19 cellular contexts compared by ENCODE assay signal in the genomic region with DNA sequence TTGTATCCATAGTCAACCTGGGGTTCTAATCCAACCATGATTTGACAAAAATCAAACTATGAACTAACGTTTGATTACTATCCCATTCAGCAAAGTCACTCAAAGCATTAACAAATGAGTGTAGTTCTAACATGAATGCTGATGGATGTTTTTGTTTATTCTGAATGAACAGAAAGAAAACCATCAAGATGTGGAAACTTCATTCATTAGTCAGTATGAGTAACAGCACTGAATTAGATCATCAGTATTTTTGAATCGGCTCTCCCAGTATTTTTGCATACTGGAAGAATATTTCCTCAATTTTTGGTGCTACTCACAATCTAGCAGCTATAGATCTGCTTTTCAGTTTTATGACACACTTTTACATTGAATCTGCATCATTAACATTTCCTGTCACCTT.
DNase-seq lines count a peak whose midpoint lies in the region; ATAC-seq and TF ChIP-seq lines count a peak whose summit lies in the region.
"Had no signal": no experiment of that assay in that cellular context is flagged by ENCODE, and none has a peak within 500 bp of the region (broad histone marks: within the 10 kb centered on the region; RNA-seq: fewer than 3 reads in every experiment).

No MANE protein-coding gene starts in this region.

- H3K4me2 ChIP-seq in mammary epithelial cell (ENCODE audit: insufficient read depth, low read depth, low read length) (no peak overlapping the region), PC-3 (ENCODE audit: low read length) (peak overlapping the region; percentile 41), MM.1S (ENCODE audit: low read depth, low read length) (no peak overlapping the region)

- H3K9me3 Mint-ChIP-seq in MCF 10A (ENCODE audit: unreplicated experiment), result no peaks in the 10 kb centered on the region

- H3K9ac ChIP-seq in mammary epithelial cell (ENCODE audit: insufficient read depth, low read length) (no peak overlapping the region), PC-3 (ENCODE audit: low read length) (no peak overlapping the region), MM.1S (ENCODE audit: low read length) (no peak overlapping the region)
- H3K9ac ChIP-seq: BLaER1 treated with 17β-estradiol and CSF1 and Interleukin-3, amounts not matched to agents 10 nM and 100 nM had no signal

- CTCF ChIA-PET in mammary epithelial cell (lab: Charles Lee; ENCODE audit: low non-redundant PET), result no interaction called here
- CTCF ChIA-PET in MCF 10A (lab: Yijun Ruan, JAX), result interaction anchor here (0.6 to 1.3 kb wide), 3 partner anchors 13 to 170 kb away, joined by 3 to 6 read pairs (median 4); no protein-coding TSS in a partner anchor
- CTCF ChIA-PET in PC-3 (lab: Charles Lee), result interaction anchor here (1.1 kb wide), 1 partner anchor 13 kb away, joined by 4 read pairs; no protein-coding TSS in a partner anchor

- no peak overlapping the region for H3K27ac ChIP-seq in mammary epithelial cell (ENCODE audit: insufficient read depth, low read depth, low read length)
- H3K27ac ChIP-seq in PC-3 (ENCODE audit: low read length), result peak overlapping the region; percentile 43
- H3K27ac ChIP-seq in MM.1S (ENCODE audit: low read length), result no peak overlapping the region
- H3K27ac ChIP-seq: Peyer's patch had no signal

- 29% methylated on average over 2 of the region's 2 CpGs for WGBS in mammary epithelial cell (ENCODE audit: low coverage, missing lambda C conversion rate)

- no peaks in the 10 kb centered on the region for H3K27me3 ChIP-seq in mammary epithelial cell (ENCODE audit: insufficient read depth, low read length)
- no peaks in the 10 kb centered on the region for H3K27me3 ChIP-seq in PC-3 (ENCODE audit: low read length)
- H3K27me3 ChIP-seq in MM.1S (replicated peaks; ENCODE audit: insufficient read depth, low read length), result no peaks in the 10 kb centered on the region
- H3K27me3 ChIP-seq: BLaER1 treated with 17β-estradiol and CSF1 and Interleukin-3, amounts not matched to agents 10 nM and 100 nM; Peyer's patch had no signal

- H3K4me1 ChIP-seq in mammary epithelial cell (ENCODE audit: insufficient read depth, low read length) (no peaks in the 10 kb centered on the region), PC-3 (ENCODE audit: insufficient read depth, low read length) (peaks cover 38% of the 10 kb centered on the region), MM.1S (ENCODE audit: low read length) (no peaks in the 10 kb centered on the region)
- H3K4me1 ChIP-seq: Peyer's patch had no signal

- in situ Hi-C loops in mammary epithelial cell (cut with MboI; ENCODE audit: low sequenced_read_pairs in 2 of 2), result no loop called here

- POLR2A ChIA-PET in MCF 10A (lab: Yijun Ruan, JAX) (interaction anchor here (0.5 kb wide), 1 partner anchor 1643 kb away, joined by 4 read pairs; no protein-coding TSS in a partner anchor), PC-3 (lab: Charles Lee; ENCODE audit: unreplicated experiment) (no interaction called here)

- no peaks in the 10 kb centered on the region for H3K9me3 ChIP-seq in mammary epithelial cell (replicated peaks; ENCODE audit: insufficient read depth, low read length)
- no peaks in the 10 kb centered on the region for H3K9me3 ChIP-seq in PC-3 (ENCODE audit: low read length)
- no peaks in the 10 kb centered on the region for H3K9me3 ChIP-seq in MM.1S (replicated peaks; ENCODE audit: insufficient read depth, low read length)
- H3K9me3 ChIP-seq: BLaER1 treated with 17β-estradiol and CSF1 and Interleukin-3, amounts not matched to agents 10 nM and 100 nM; Peyer's patch had no signal

- H3K9me2 ChIP-seq in PC-3 (replicated peaks; ENCODE audit: low read length) (no peaks in the 10 kb centered on the region), MM.1S (replicated peaks; ENCODE audit: insufficient read depth, low read length) (no peaks in the 10 kb centered on the region)

- no peaks in the 10 kb centered on the region for H3K79me2 ChIP-seq in mammary epithelial cell (ENCODE audit: insufficient read depth, low read length)
- no peaks in the 10 kb centered on the region for H3K79me2 ChIP-seq in PC-3 (ENCODE audit: low read length)
- H3K79me2 ChIP-seq in MM.1S (ENCODE audit: low read length), result no peaks in the 10 kb centered on the region

- peak; percentile 65 for DNase-seq in mammary epithelial cell
- no peak for DNase-seq in MCF 10A (ENCODE audit: unreplicated experiment)
- DNase-seq in PC-3, result peak; percentile 79
- DNase-seq in epithelial cell of esophagus (ENCODE audit: low read depth), result peak; percentile 86
- peak; percentile 42 for DNase-seq in kidney tubule cell (ENCODE audit: low spot score)
- DNase-seq in MM.1S, result no peak
- DNase-seq: 8988T, H7, KG1, NCI-H1092, NCI-H146, NCI-H2081 treated with DMSO at 0.1 percent for 48 hours, NCI-H510A, Peyer's patch, SHP77 treated with DMSO at 0.1 percent for 48 hours had no signal

- dilution Hi-C loops in mammary epithelial cell (cut with HindIII; ENCODE audit: low sequenced_read_pairs), result no loop called here

- no TSS peak for BruUV-seq in mammary epithelial cell (replicated peaks; lab: Mats Ljungman, UMichigan)
- no TSS peak for BruUV-seq in MCF 10A (replicated peaks; lab: Mats Ljungman, UMichigan)
- BruUV-seq in PC-3 (replicated peaks; lab: Mats Ljungman, UMichigan), result no TSS peak

- H3K4me3 ChIP-seq in mammary epithelial cell (replicated peaks in 1 of 3; ENCODE audit: insufficient read depth in 1 of 3, low read depth in 2 of 3, low read length in 3 of 3) (no peak overlapping the region), PC-3 (ENCODE audit: low read length) (no peak overlapping the region), epithelial cell of esophagus (ENCODE audit: low read length) (no peak overlapping the region), MM.1S (ENCODE audit: low read length) (no peak overlapping the region)
- H3K4me3 ChIP-seq: BLaER1 treated with 17β-estradiol and CSF1 and Interleukin-3, amounts not matched to agents 10 nM and 100 nM; Peyer's patch had no signal

- H3F3A ChIP-seq in PC-3 (ENCODE audit: low read length, unreplicated experiment) (peaks cover 6% of the 10 kb centered on the region), MM.1S (ENCODE audit: insufficient read depth, low read length) (no peaks in the 10 kb centered on the region)

- H3K36me3 Mint-ChIP-seq in MCF 10A (ENCODE audit: insufficient read depth, unreplicated experiment), result no peaks in the 10 kb centered on the region

- H3K4me3 Mint-ChIP-seq in MCF 10A (ENCODE audit: unreplicated experiment), result no peak overlapping the region

- H3K4me1 Mint-ChIP-seq in MCF 10A (ENCODE audit: insufficient read depth, unreplicated experiment), result peaks cover 5% of the 10 kb centered on the region

- H4K20me1 ChIP-seq in mammary epithelial cell (ENCODE audit: insufficient read depth, low read length) (no peaks in the 10 kb centered on the region), PC-3 (ENCODE audit: low read length) (no peaks in the 10 kb centered on the region), MM.1S (ENCODE audit: insufficient read depth, low read length) (no peaks in the 10 kb centered on the region)
- H4K20me1 ChIP-seq: BLaER1 treated with 17β-estradiol and CSF1 and Interleukin-3, amounts not matched to agents 10 nM and 100 nM had no signal

- intact Hi-C loops in mammary epithelial cell (cut with micrococcal nuclease) (no loop called here), MCF 10A (cut with micrococcal nuclease) (no loop called here), PC-3 (cut with micrococcal nuclease) (no loop called here)

- peaks cover 10% of the 10 kb centered on the region for H3K27me3 Mint-ChIP-seq in MCF 10A (ENCODE audit: insufficient read depth, unreplicated experiment)

- ATAC-seq in PC-3 (no peak), HG03378 (IDR thresholded peaks at IDR 0.05; ENCODE audit: unreplicated experiment) (no peak), HG03108 (IDR thresholded peaks at IDR 0.05; ENCODE audit: unreplicated experiment) (no peak)
- ATAC-seq: SK-N-SH treated with all-trans-retinoic acid at 6 μM for 48 hours had no signal

- H3K36me3 ChIP-seq in mammary epithelial cell (ENCODE audit: insufficient read depth, low read length) (no peaks in the 10 kb centered on the region), PC-3 (ENCODE audit: low read depth, low read length) (no peaks in the 10 kb centered on the region), MM.1S (replicated peaks; ENCODE audit: insufficient read depth, low read length) (no peaks in the 10 kb centered on the region)
- H3K36me3 ChIP-seq: BLaER1 treated with 17β-estradiol and CSF1 and Interleukin-3, amounts not matched to agents 10 nM and 100 nM; Peyer's patch had no signal

- TF ChIP-seq CTCF in mammary epithelial cell (conservative IDR thresholded peaks at IDR 0.05 in 1 of 2, IDR thresholded peaks at IDR 0.05 in 1 of 2; ENCODE audit: extremely low read depth in 1 of 2, insufficient read depth in 1 of 2, low read depth in 1 of 2, low read length in 2 of 2) (no peak), MCF 10A (IDR thresholded peaks at IDR 0.05; ENCODE audit: unreplicated experiment) (no peak), PC-3 (conservative IDR thresholded peaks at IDR 0.05; ENCODE audit: low read depth, low read length) (no peak), epithelial cell of esophagus (IDR thresholded peaks at IDR 0.05; ENCODE audit: insufficient read depth, low read depth, low read length, missing control alignments) (no peak), MM.1S (IDR thresholded peaks at IDR 0.05; ENCODE audit: low read length) (no peak)

- H2AFZ ChIP-seq in mammary epithelial cell (ENCODE audit: low read depth, low read length), result no peak overlapping the region
- H2AFZ ChIP-seq in PC-3 (ENCODE audit: low read length), result no peak overlapping the region
- H2AFZ ChIP-seq in MM.1S (ENCODE audit: low read length), result no peak overlapping the region

- H3K27ac Mint-ChIP-seq in MCF 10A (ENCODE audit: low read depth, unreplicated experiment), result no peak overlapping the region

Comparison
In these comparisons a context has a peak if more than half of its experiments do, and no peak if none do; other contexts are left out.
1. DNase-seq: peak in mammary epithelial cell (single experiment), PC-3 (single experiment), epithelial cell of esophagus (single experiment) and kidney tubule cell (single experiment); none in MCF 10A (single experiment) and MM.1S (single experiment).